Comparison of ENCODE assay signal across 13 cellular contexts in the genomic region with DNA sequence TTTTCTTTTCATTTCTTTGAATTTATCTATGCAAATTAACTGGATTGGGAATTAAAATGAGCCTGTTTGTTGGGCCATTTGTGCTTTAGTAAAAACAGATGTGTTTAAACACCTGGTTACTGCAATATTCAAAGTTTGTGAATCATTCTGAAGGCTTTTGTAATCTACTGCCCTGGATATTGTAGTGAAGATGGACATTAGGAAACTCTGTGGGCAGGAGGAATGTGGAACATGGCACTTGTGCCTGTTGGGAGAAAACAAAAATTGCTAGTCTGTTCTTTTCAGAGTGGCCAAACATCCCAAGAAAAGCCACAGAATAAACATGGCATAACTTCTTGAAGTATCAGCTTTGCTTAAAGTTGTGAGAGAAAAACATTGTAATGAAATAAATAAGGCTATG. TPM values are rescaled to one million over a fixed set of nuclear protein-coding genes. Genes with fewer than 3 reads are reported as not detected.
DNase-seq lines count a peak whose midpoint lies in the region; ATAC-seq, FAIRE-seq and TF ChIP-seq lines count a peak whose summit lies in the region.
"Had no signal": no experiment of that assay in that cellular context is flagged by ENCODE, and none has a peak within 500 bp of the region (broad histone marks: within the 10 kb centered on the region; RNA-seq: fewer than 3 reads in every experiment).

No MANE protein-coding gene starts in this region.

- no peak overlapping the region for H3K27ac Mint-ChIP-seq in activated naive CD4-positive, alpha-beta T cell treated with anti-CD3 and anti-CD28 coated beads for 36 hours
- H3K27ac Mint-ChIP-seq: activated CD8-positive, alpha-beta memory T cell treated with anti-CD3 and anti-CD28 coated beads, Interleukin-2, amount 10 ng/mL, durations not matched to agents 7 days and 5 days had no signal

- H3K36me3 Mint-ChIP-seq in activated naive CD4-positive, alpha-beta T cell treated with anti-CD3 and anti-CD28 coated beads for 36 hours (ENCODE audit: low read depth) = no peaks in the 10 kb centered on the region
- H3K36me3 Mint-ChIP-seq: activated CD8-positive, alpha-beta memory T cell treated with anti-CD3 and anti-CD28 coated beads, Interleukin-2, amount 10 ng/mL, durations not matched to agents 7 days and 5 days had no signal

- no peak overlapping the region for H3K18ac ChIP-seq in mesenchymal stem cell (ENCODE audit: low read depth in 1 of 2, low read length in 2 of 2)

- H3K4me1 ChIP-seq in ACC112 (ENCODE audit: control insufficient read depth, insufficient read depth, low read length, unreplicated experiment) = peaks cover 10% of the 10 kb centered on the region
- no peaks in the 10 kb centered on the region for H3K4me1 ChIP-seq in mesenchymal stem cell (ENCODE audit: control insufficient read depth, insufficient read depth, low read depth, low read length)
- H3K4me1 ChIP-seq in colonic mucosa = no peaks in the 10 kb centered on the region
- H3K4me1 ChIP-seq: stomach had no signal

- intact Hi-C loops in activated naive CD4-positive, alpha-beta T cell treated with anti-CD3 and anti-CD28 coated beads for 36 hours (cut with micrococcal nuclease) = no loop called here
- intact Hi-C loops in colonic mucosa (cut with DNase I) = no loop called here

- H3K4me3 ChIP-seq in ACC112 (ENCODE audit: low read depth, low read length) = no peak overlapping the region
- no peak overlapping the region for H3K4me3 ChIP-seq in bronchial epithelial cell (ENCODE audit: low read depth, low read length)
- H3K4me3 ChIP-seq in mesenchymal stem cell (ENCODE audit: insufficient read depth in 1 of 2, low read depth in 1 of 2, low read length in 2 of 2) = no peak overlapping the region
- H3K4me3 ChIP-seq in colonic mucosa = no peak overlapping the region
- H3K4me3 ChIP-seq: stomach had no signal

- no peak for ATAC-seq in GM19452 (IDR thresholded peaks at IDR 0.05; ENCODE audit: unreplicated experiment)
- ATAC-seq: activated CD8-positive, alpha-beta memory T cell treated with anti-CD3 and anti-CD28 coated beads, Interleukin-2, amount 10 ng/mL, durations not matched to agents 7 days and 5 days had no signal

- H3K14ac ChIP-seq in mesenchymal stem cell (ENCODE audit: low read length in 2 of 2) = no peak overlapping the region

- TF ChIP-seq CTCF in bronchial epithelial cell (IDR thresholded peaks at IDR 0.05; ENCODE audit: insufficient read depth, low read length, severe bottlenecking) (no peak), colonic mucosa (IDR thresholded peaks at IDR 0.05) (no peak)

- CTCF ChIA-PET in activated naive CD4-positive, alpha-beta T cell treated with anti-CD3 and anti-CD28 coated beads for 36 hours (lab: Charles Lee) = no interaction called here

- H3K79me1 ChIP-seq in mesenchymal stem cell (replicated peaks; ENCODE audit: low read length, poor library complexity, severe bottlenecking) = no peaks in the 10 kb centered on the region

- H2AFZ ChIP-seq in ACC112 (ENCODE audit: low read length, unreplicated experiment) (no peak overlapping the region), mesenchymal stem cell (ENCODE audit: low read depth, low read length) (no peak overlapping the region)

- no peak overlapping the region for H3K4me2 ChIP-seq in mesenchymal stem cell (ENCODE audit: low read length, poor library complexity, severe bottlenecking)

- no peak overlapping the region for H4K91ac ChIP-seq in mesenchymal stem cell (ENCODE audit: low read length)

- no peak for TF ChIP-seq POLR2A in H54 (IDR thresholded peaks at IDR 0.05; ENCODE audit: low read depth, low read length)

- no peaks in the 10 kb centered on the region for H3K9me3 ChIP-seq in mesenchymal stem cell (ENCODE audit: control insufficient read depth, low read length)
- no peaks in the 10 kb centered on the region for H3K9me3 ChIP-seq in colonic mucosa
- H3K9me3 ChIP-seq: stomach had no signal

- no peak overlapping the region for H4K8ac ChIP-seq in mesenchymal stem cell (ENCODE audit: low read length)

- no peak overlapping the region for H2BK5ac ChIP-seq in mesenchymal stem cell (ENCODE audit: low read depth, low read length, poor library complexity, severe bottlenecking)

- no peak overlapping the region for H2BK120ac ChIP-seq in mesenchymal stem cell (ENCODE audit: low read depth, low read length)

- FAIRE-seq in bronchial epithelial cell (lab: Jason Lieb, UNC) = no peak
- FAIRE-seq in H54 (lab: Jason Lieb, UNC) = no peak
- FAIRE-seq: colon had no signal

- H3K36me3 ChIP-seq in ACC112 (ENCODE audit: insufficient read depth, low read length) = no peaks in the 10 kb centered on the region
- no peaks in the 10 kb centered on the region for H3K36me3 ChIP-seq in bronchial epithelial cell (ENCODE audit: control insufficient read depth, insufficient read depth, low read length)
- H3K36me3 ChIP-seq in mesenchymal stem cell (ENCODE audit: control insufficient read depth in 1 of 2, insufficient read depth in 2 of 2, low read depth in 1 of 2, low read length in 2 of 2) = no peaks in the 10 kb centered on the region
- H3K36me3 ChIP-seq in colonic mucosa = no peaks in the 10 kb centered on the region
- H3K36me3 ChIP-seq: stomach had no signal

- H3K9ac ChIP-seq in mesenchymal stem cell (ENCODE audit: low read length) (no peak overlapping the region), colonic mucosa (ENCODE audit: low read depth in 2 of 2, low read length in 2 of 2) (no peak overlapping the region)

- no peak overlapping the region for H2BK12ac ChIP-seq in mesenchymal stem cell (ENCODE audit: low read length in 2 of 2)

- peaks cover 6% of the 10 kb centered on the region for H3K27me3 Mint-ChIP-seq in activated naive CD4-positive, alpha-beta T cell treated with anti-CD3 and anti-CD28 coated beads for 36 hours (ENCODE audit: low read depth)
- H3K27me3 Mint-ChIP-seq: activated CD8-positive, alpha-beta memory T cell treated with anti-CD3 and anti-CD28 coated beads, Interleukin-2, amount 10 ng/mL, durations not matched to agents 7 days and 5 days had no signal

- no peak overlapping the region for H2BK15ac ChIP-seq in mesenchymal stem cell (ENCODE audit: low read depth, poor library complexity, severe bottlenecking)

- no peaks in the 10 kb centered on the region for H3K27me3 ChIP-seq in ACC112 (ENCODE audit: insufficient read depth, low read length)
- H3K27me3 ChIP-seq in bronchial epithelial cell (ENCODE audit: control insufficient read depth, insufficient read depth, low read length) = no peaks in the 10 kb centered on the region
- no peaks in the 10 kb centered on the region for H3K27me3 ChIP-seq in mesenchymal stem cell (ENCODE audit: control insufficient read depth in 1 of 2, insufficient read depth in 1 of 2, low read length in 2 of 2)
- no peaks in the 10 kb centered on the region for H3K27me3 ChIP-seq in colonic mucosa
- H3K27me3 ChIP-seq: stomach had no signal

- H3K9me3 Mint-ChIP-seq in activated naive CD4-positive, alpha-beta T cell treated with anti-CD3 and anti-CD28 coated beads for 36 hours = no peaks in the 10 kb centered on the region

- no peak overlapping the region for H2AK5ac ChIP-seq in mesenchymal stem cell (ENCODE audit: low read length, severe bottlenecking)

- H3K4me3 Mint-ChIP-seq in activated naive CD4-positive, alpha-beta T cell treated with anti-CD3 and anti-CD28 coated beads for 36 hours = no peak overlapping the region
- H3K4me3 Mint-ChIP-seq: activated CD8-positive, alpha-beta memory T cell treated with anti-CD3 and anti-CD28 coated beads, Interleukin-2, amount 10 ng/mL, durations not matched to agents 7 days and 5 days had no signal

- H3K79me2 ChIP-seq in ACC112 (ENCODE audit: control insufficient read depth, insufficient read depth, low read length, unreplicated experiment) = no peaks in the 10 kb centered on the region

- no peaks in the 10 kb centered on the region for H3K4me1 Mint-ChIP-seq in activated naive CD4-positive, alpha-beta T cell treated with anti-CD3 and anti-CD28 coated beads for 36 hours (ENCODE audit: low read depth)
- H3K4me1 Mint-ChIP-seq: activated CD8-positive, alpha-beta memory T cell treated with anti-CD3 and anti-CD28 coated beads, Interleukin-2, amount 10 ng/mL, durations not matched to agents 7 days and 5 days had no signal

- H3K4ac ChIP-seq in mesenchymal stem cell (ENCODE audit: low read depth in 1 of 2, low read length in 2 of 2) = no peak overlapping the region

- H3K23ac ChIP-seq in mesenchymal stem cell (ENCODE audit: low read length in 2 of 2) = no peak overlapping the region

- H3K27ac ChIP-seq in ACC112 (ENCODE audit: low read depth, low read length) (peak overlapping the region; percentile 34; the same call in 1 of the 2 replicates), mesenchymal stem cell (ENCODE audit: low read length, poor library complexity, severe bottlenecking) (no peak overlapping the region), colonic mucosa (no peak overlapping the region)
- H3K27ac ChIP-seq: stomach, VCaP had no signal

- peak; percentile 2 for DNase-seq in M059J (ENCODE audit: low read depth)
- DNase-seq in bronchial epithelial cell (ENCODE audit: low read depth) = peak; percentile 48
- DNase-seq in mesenchymal stem cell = peak; percentile 85
- DNase-seq in activated naive CD4-positive, alpha-beta T cell treated with anti-CD3 and anti-CD28 coated beads for 36 hours = no peak
- no peak for DNase-seq in colonic mucosa
- no peak for DNase-seq in H54 (ENCODE audit: insufficient read length, low spot score)
- DNase-seq: activated CD8-positive, alpha-beta memory T cell treated with anti-CD3 and anti-CD28 coated beads, Interleukin-2, amount 10 ng/mL, durations not matched to agents 7 days and 5 days; activated naive CD4-positive, alpha-beta T cell treated with Interleukin-2 at 50 U/mL for 16 hours; stomach had no signal

RNA-seq across cellular contexts. Expression of a gene that starts 40.8 kb away (rescaled TPM):
- 0.02 TPM in 1 of 2 replicates, not detected in the other for total RNA-seq in M059J (2014; rRNA removed; shearing (Covaris generic))
- total RNA-seq in bronchial epithelial cell = under 0.01 and 0.26 TPM in 2 replicates
- polyA plus RNA-seq in mesenchymal stem cell (2013, experiment 1 of 2) = 12.6 TPM
- polyA plus RNA-seq in mesenchymal stem cell (2013, experiment 2 of 2) = 11.9 TPM
- not detected for total RNA-seq in activated naive CD4-positive, alpha-beta T cell treated with anti-CD3 and anti-CD28 coated beads for 36 hours
- total RNA-seq in colonic mucosa = under 1 TPM; 0.42 to 0.99 TPM
- total RNA-seq: activated CD8-positive, alpha-beta memory T cell treated with anti-CD3 and anti-CD28 coated beads, Interleukin-2, amount 10 ng/mL, durations not matched to agents 7 days and 5 days had no signal

Comparison
In these comparisons a context has a peak if more than half of its experiments do, and no peak if none do; other contexts are left out.
1. DNase-seq: peak in M059J (single experiment), bronchial epithelial cell (single experiment) and mesenchymal stem cell (single experiment); none in activated naive CD4-positive, alpha-beta T cell treated with anti-CD3 and anti-CD28 coated beads for 36 hours (single experiment), colonic mucosa (single experiment) and H54 (single experiment).